Comparison of ENCODE assay signal across 10 cellular contexts in genomic region chr19:5952193-5953033, GRCh38. TPM values are rescaled to one million over a fixed set of nuclear protein-coding genes. Genes with fewer than 3 reads are reported as not detected.
A peak's percentile ranks its signal among the peaks of the same experiment; 100 is the strongest.
DNase-seq lines count a peak whose midpoint lies in the region; ATAC-seq, FAIRE-seq and TF ChIP-seq lines count a peak whose summit lies in the region.
"Had no signal": no experiment of that assay in that cellular context is flagged by ENCODE, and none has a peak within 500 bp of the region (broad histone marks: within the 10 kb centered on the region; RNA-seq: fewer than 3 reads in every experiment).

No MANE protein-coding gene starts in this region.

- H3K9me3 ChIP-seq in SK-N-MC (ENCODE audit: low read depth, low read length) (no peaks in the 10 kb centered on the region), thyroid gland (no peaks in the 10 kb centered on the region)

- H3K4me3 Mint-ChIP-seq in activated T-cell treated with anti-CD3 and anti-CD28 coated beads, Interleukin-2, amount 50 U/mL, for 72 hours, result peak overlapping the region; percentile 84

- no peak for TF ChIP-seq POLR2A in thyroid gland (IDR thresholded peaks at IDR 0.05)

- H3K4me1 ChIP-seq in thyroid gland, result peaks cover 85 to 87% of the 10 kb centered on the region in 2 donors

- H3K27ac Mint-ChIP-seq in activated T-cell treated with anti-CD3 and anti-CD28 coated beads, Interleukin-2, amount 50 U/mL, for 72 hours, result peak overlapping the region; percentile 98

- DNase-seq in activated T-cell treated with anti-CD3 and anti-CD28 coated beads, Interleukin-2, amount 50 U/mL, for 72 hours, result no peak
- no peak for DNase-seq in activated T-cell treated with anti-CD3 and anti-CD28 coated beads, Interleukin-2, amount 50 U/mL, for 48 hours
- DNase-seq in SK-N-MC (ENCODE audit: low read depth, low spot score) (no peak), fibroblast of villous mesenchyme (ENCODE audit: low read depth) (peak; percentile 29), thyroid gland (no peak), AG08395 (ENCODE audit: low spot score) (no peak), RCC 7860 (ENCODE audit: low spot score) (no peak)
- DNase-seq: DMS153, foreskin melanocyte had no signal

- H3K27ac ChIP-seq in SK-N-MC, result peak overlapping the region; percentile 86; the same call in 1 of the 2 replicates
- H3K27ac ChIP-seq in thyroid gland, result peak overlapping the region; percentile 67 to 93 (median 85)

- H3K4me1 Mint-ChIP-seq in activated T-cell treated with anti-CD3 and anti-CD28 coated beads, Interleukin-2, amount 50 U/mL, for 72 hours (ENCODE audit: low read depth), result peaks cover 100% of the 10 kb centered on the region

- WGBS in thyroid gland, 2 donors, result 49 to 51% methylated on average over 16 to 17 of the region's 18 CpGs

- no peak overlapping the region for H3K9ac ChIP-seq in SK-N-MC (ENCODE audit: insufficient read length)

- H3K36me3 Mint-ChIP-seq in activated T-cell treated with anti-CD3 and anti-CD28 coated beads, Interleukin-2, amount 50 U/mL, for 72 hours (ENCODE audit: insufficient read depth in 2 of 2), result peaks cover 0 to 3% of the 10 kb centered on the region in 2 donors

- H3K4me3 ChIP-seq in SK-N-MC (no peak overlapping the region), fibroblast of villous mesenchyme (ENCODE audit: low read depth, low read length) (no peak overlapping the region), thyroid gland (replicated peaks in 1 of 3) (no peak overlapping the region)

- TF ChIP-seq CTCF in fibroblast of villous mesenchyme (IDR thresholded peaks at IDR 0.05; ENCODE audit: insufficient read depth, low read depth, low read length) (no peak), thyroid gland (IDR thresholded peaks at IDR 0.05) (no peak)

- intact Hi-C loops in thyroid gland (cut with DNase I), result no loop called here

- no peaks in the 10 kb centered on the region for H3K27me3 Mint-ChIP-seq in activated T-cell treated with anti-CD3 and anti-CD28 coated beads, Interleukin-2, amount 50 U/mL, for 72 hours (ENCODE audit: low read depth)

- H3K36me3 ChIP-seq in SK-N-MC (ENCODE audit: insufficient read depth, low read length) (peaks cover 5% of the 10 kb centered on the region; the same call in 1 of the 2 replicates), thyroid gland (no peaks in the 10 kb centered on the region)

- H3K27me3 ChIP-seq in thyroid gland, result no peaks in the 10 kb centered on the region

- ATAC-seq in activated T-cell treated with anti-CD3 and anti-CD28 coated beads, Interleukin-2, amount 50 U/mL, for 72 hours (replicated peaks in 1 of 2), result peak in 1 of 2 donors; percentile 0
- ATAC-seq in HG03135 (IDR thresholded peaks at IDR 0.05; ENCODE audit: unreplicated experiment), result no peak

- FAIRE-seq in RCC 7860 (lab: Jason Lieb, UNC), result no peak

- H3K9me3 Mint-ChIP-seq in activated T-cell treated with anti-CD3 and anti-CD28 coated beads, Interleukin-2, amount 50 U/mL, for 72 hours, result no peaks in the 10 kb centered on the region

RNA-seq across cellular contexts. Expression of gene RANBP3, which starts 25.5 kb away (rescaled TPM):
- total RNA-seq in activated T-cell treated with anti-CD3 and anti-CD28 coated beads, Interleukin-2, amount 50 U/mL, for 72 hours, result 100 to 1,000 TPM in 1 of 2 donors, 10 to 100 TPM in 1; 89.2 to 108 TPM
- total RNA-seq in fibroblast of villous mesenchyme (45.8 and 47.4 TPM in 2 replicates), thyroid gland (100 to 1,000 TPM in 1 of 4 donors, 10 to 100 TPM in 3; 57.8 to 148 (median 82.7) TPM)

RNA-seq across cellular contexts. Expression of gene CAPS, which starts 38.4 kb away (rescaled TPM):
- 10 to 100 TPM; 12.9 to 20.9 TPM for total RNA-seq in activated T-cell treated with anti-CD3 and anti-CD28 coated beads, Interleukin-2, amount 50 U/mL, for 72 hours
- total RNA-seq in fibroblast of villous mesenchyme (1.7 and 3.9 TPM in 2 replicates), thyroid gland (10 to 100 TPM in 3 of 4 donors, 1 to 10 TPM in 1; 9.0 to 48.8 (median 26.3) TPM)

RNA-seq across cellular contexts. Expression of gene VMAC, which starts 47.7 kb away (rescaled TPM):
- 10 to 100 TPM in 1 of 2 donors, 1 to 10 TPM in 1; 8.7 to 10.5 TPM for total RNA-seq in activated T-cell treated with anti-CD3 and anti-CD28 coated beads, Interleukin-2, amount 50 U/mL, for 72 hours
- total RNA-seq in fibroblast of villous mesenchyme (5.2 and 6.8 TPM in 2 replicates), thyroid gland (10 to 100 TPM; 14.3 to 27.2 (median 17.8) TPM)

RNA-seq across cellular contexts. Expression of gene NDUFA11, which starts 48.8 kb away (rescaled TPM):
- total RNA-seq in activated T-cell treated with anti-CD3 and anti-CD28 coated beads, Interleukin-2, amount 50 U/mL, for 72 hours, result 100 to 1,000 TPM; 158 to 174 TPM
- total RNA-seq in fibroblast of villous mesenchyme, result 257 and 321 TPM in 2 replicates
- 100 to 1,000 TPM; 115 to 325 (median 195) TPM for total RNA-seq in thyroid gland
